ENCODE assay signal across 16 cellular contexts in the genomic region with DNA sequence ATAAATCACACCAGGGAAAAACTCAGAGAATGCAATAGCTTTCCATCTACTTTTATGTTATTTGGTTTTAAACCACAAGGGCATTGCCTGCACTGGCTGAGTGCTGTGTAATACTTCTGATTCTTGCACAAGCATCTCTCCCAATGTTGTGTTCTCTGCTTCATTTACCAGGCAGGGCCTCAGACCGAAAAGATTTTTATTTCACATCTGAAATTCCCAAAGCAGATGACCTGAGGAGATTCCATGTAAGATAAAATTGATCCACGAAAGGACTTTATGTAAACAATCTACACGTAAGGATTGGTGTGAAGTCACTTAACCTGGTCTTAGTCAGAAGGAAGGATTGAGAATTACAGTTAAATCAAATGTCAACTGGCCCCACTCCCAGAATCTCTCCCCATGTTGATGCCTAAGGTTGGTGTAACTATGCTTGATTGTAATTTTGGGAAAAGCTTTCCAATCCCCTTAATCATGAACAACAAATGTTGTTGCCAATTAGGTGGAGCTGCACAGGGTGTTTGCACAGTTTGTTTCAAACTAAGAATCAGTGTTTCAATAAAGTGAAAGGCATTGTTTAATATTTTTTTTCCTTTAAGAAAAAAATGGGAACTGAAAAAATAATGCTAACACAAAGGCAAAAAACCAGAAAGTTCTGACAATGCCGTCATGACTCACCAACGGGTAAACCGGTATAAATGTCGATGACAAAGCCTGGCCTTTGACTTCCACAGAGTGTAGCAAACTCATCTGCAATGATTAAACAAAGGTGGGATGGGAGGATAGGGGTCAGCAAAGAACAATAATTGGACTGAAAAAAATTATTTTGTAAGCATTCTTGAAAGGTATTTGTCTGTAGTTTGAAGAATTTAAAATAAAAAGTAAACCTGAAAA.
DNase-seq lines count a peak whose midpoint lies in the region; TF ChIP-seq lines count a peak whose summit lies in the region.
"Had no signal": no experiment of that assay in that cellular context is flagged by ENCODE, and none has a peak within 500 bp of the region (broad histone marks: within the 10 kb centered on the region; RNA-seq: fewer than 3 reads in every experiment).

No MANE protein-coding gene starts in this region.

- H3K9me3 Mint-ChIP-seq in activated naive CD8-positive, alpha-beta T cell treated with anti-CD3 and anti-CD28 coated beads for 36 hours = no peaks in the 10 kb centered on the region
- H3K9me3 Mint-ChIP-seq: activated naive CD4-positive, alpha-beta T cell treated with anti-CD3 and anti-CD28 coated beads, Interleukin-2, amount 50 U/mL, for 72 hours; endodermal cell; T-helper 1 cell treated with Interleukin-12 subunit alpha and Interleukin-12 subunit beta and Interleukin-4 antibody, amounts not matched to agents 30 μg/mL and 1 μg/mL, for 36 hours had no signal

- H3K4me3 ChIP-seq in cardiac fibroblast (replicated peaks in 1 of 2; ENCODE audit: low read depth in 2 of 2, low read length in 2 of 2) = no peak overlapping the region
- H3K4me3 ChIP-seq: sigmoid colon, upper lobe of left lung had no signal

- peak; percentile 40 for DNase-seq in AG08396 (ENCODE audit: low spot score)
- peak; percentile 39 for DNase-seq in HT-29 (ENCODE audit: low spot score)
- DNase-seq in cardiac fibroblast (ENCODE audit: low read depth in 2 of 2) = peak; percentile 57 to 90
- peak; percentile 81 to 92 for DNase-seq in lung microvascular endothelial cell (ENCODE audit: low read depth in 2 of 2)
- DNase-seq in occipital lobe (lab: John Stamatoyannopoulos, UW) = no peak
- no peak for DNase-seq in glomerular visceral epithelial cell (ENCODE audit: extremely low spot score)
- no peak for DNase-seq in activated naive CD8-positive, alpha-beta T cell treated with anti-CD3 and anti-CD28 coated beads for 36 hours
- no peak for DNase-seq in kidney tubule cell (ENCODE audit: low spot score)
- DNase-seq: activated CD4-positive, alpha-beta T cell treated with anti-CD3 and anti-CD28 coated beads, Interleukin-2, amount 50 U/mL, for 48 hours; CD4-positive, CD25-positive, alpha-beta regulatory T cell; endodermal cell; NCI-H2107; sigmoid colon; upper lobe of left lung had no signal

- no peaks in the 10 kb centered on the region for H3K27me3 Mint-ChIP-seq in activated naive CD8-positive, alpha-beta T cell treated with anti-CD3 and anti-CD28 coated beads for 36 hours

- H3K4me3 Mint-ChIP-seq in activated naive CD8-positive, alpha-beta T cell treated with anti-CD3 and anti-CD28 coated beads for 36 hours = no peak overlapping the region
- H3K4me3 Mint-ChIP-seq: CD4-positive, CD25-positive, alpha-beta regulatory T cell; endodermal cell; T-helper 1 cell treated with Interleukin-12 subunit alpha and Interleukin-12 subunit beta and Interleukin-4 antibody, amounts not matched to agents 30 μg/mL and 1 μg/mL, for 36 hours had no signal

- TF ChIP-seq CTCF in cardiac fibroblast (IDR thresholded peaks at IDR 0.05; ENCODE audit: low read depth, low read length) = peak; percentile 27

- no peak overlapping the region for H3K27ac Mint-ChIP-seq in activated naive CD8-positive, alpha-beta T cell treated with anti-CD3 and anti-CD28 coated beads for 36 hours
- H3K27ac Mint-ChIP-seq: activated naive CD4-positive, alpha-beta T cell treated with anti-CD3 and anti-CD28 coated beads, Interleukin-2, amount 50 U/mL, for 72 hours; CD4-positive, CD25-positive, alpha-beta regulatory T cell; endodermal cell; T-helper 1 cell treated with Interleukin-12 subunit alpha and Interleukin-12 subunit beta and Interleukin-4 antibody, amounts not matched to agents 30 μg/mL and 1 μg/mL, for 36 hours had no signal

- no peaks in the 10 kb centered on the region for H3K36me3 Mint-ChIP-seq in activated naive CD8-positive, alpha-beta T cell treated with anti-CD3 and anti-CD28 coated beads for 36 hours
- H3K36me3 Mint-ChIP-seq: activated naive CD4-positive, alpha-beta T cell treated with anti-CD3 and anti-CD28 coated beads, Interleukin-2, amount 50 U/mL, for 72 hours; CD4-positive, CD25-positive, alpha-beta regulatory T cell had no signal

- no peaks in the 10 kb centered on the region for H3K4me1 Mint-ChIP-seq in activated naive CD8-positive, alpha-beta T cell treated with anti-CD3 and anti-CD28 coated beads for 36 hours
- H3K4me1 Mint-ChIP-seq: CD4-positive, CD25-positive, alpha-beta regulatory T cell; endodermal cell had no signal

Comparison
In these comparisons a context has a peak if more than half of its experiments do, and no peak if none do; other contexts are left out.
1. DNase-seq: peak in AG08396 (single experiment), HT-29 (single experiment), cardiac fibroblast (2 of 2) and lung microvascular endothelial cell (2 of 2); none in occipital lobe (single experiment), glomerular visceral epithelial cell (single experiment), activated naive CD8-positive, alpha-beta T cell treated with anti-CD3 and anti-CD28 coated beads for 36 hours (single experiment) and kidney tubule cell (single experiment).